9 cellular contexts compared by ENCODE assay signal in genomic region chr13:45850020-45850613, GRCh38. TPM values are rescaled to one million over a fixed set of nuclear protein-coding genes. Genes with fewer than 3 reads are reported as not detected.
DNase-seq lines count a peak whose midpoint lies in the region; ATAC-seq and TF ChIP-seq lines count a peak whose summit lies in the region.
"Had no signal": no experiment of that assay in that cellular context is flagged by ENCODE, and none has a peak within 500 bp of the region (broad histone marks: within the 10 kb centered on the region; RNA-seq: fewer than 3 reads in every experiment).

No MANE protein-coding gene starts in this region.

- WGBS in transverse colon (ENCODE audit: low coverage in 1 of 2), 2 donors: 33 to 52% methylated on average over 6 to 16 of the region's 16 CpGs

- POLR2A ChIA-PET in CD8-positive, alpha-beta memory T cell (lab: Charles Lee): no interaction called here

- in situ Hi-C loops in transverse colon (cut with MboI; ENCODE audit: low pct_ligation_motif_present in 1 of 4, low pct_unique_long_range_greater_than_20kb in 1 of 4, low sequenced_read_pairs in 3 of 4): no loop called here

- TF ChIP-seq RAD21 in neural cell (conservative IDR thresholded peaks at IDR 0.05): no peak

- H3K79me2 ChIP-seq in neural cell (replicated peaks; ENCODE audit: insufficient read depth, low read length): no peaks in the 10 kb centered on the region

- peak overlapping the region in 1 of 8 donors; percentile 25 for H3K27ac Mint-ChIP-seq in CD8-positive, alpha-beta memory T cell
- no peak overlapping the region for H3K27ac Mint-ChIP-seq in dendritic cell treated with granulocyte-macrophage colony-stimulating factor and Interleukin-4, amounts not matched to agents 40 ng/mL and 50 ng/mL, for 4 days

- CTCF ChIA-PET in CD8-positive, alpha-beta memory T cell (lab: Charles Lee): interaction anchor here (0.7 to 1.8 kb wide), 3 partner anchors 8 to 28 kb away, joined by 3 to 5 read pairs (median 3); no protein-coding TSS in a partner anchor

- H3K4me1 Mint-ChIP-seq in CD8-positive, alpha-beta memory T cell: peaks cover 37 to 55% (median 52%) of the 10 kb centered on the region in 3 donors
- peaks cover 46% of the 10 kb centered on the region for H3K4me1 Mint-ChIP-seq in dendritic cell treated with granulocyte-macrophage colony-stimulating factor and Interleukin-4, amounts not matched to agents 40 ng/mL and 50 ng/mL, for 4 days (ENCODE audit: low read depth)

- H3K9me3 Mint-ChIP-seq in CD8-positive, alpha-beta memory T cell: peaks cover 2 to 10% (median 4%) of the 10 kb centered on the region in 5 donors
- H3K9me3 Mint-ChIP-seq in dendritic cell treated with granulocyte-macrophage colony-stimulating factor and Interleukin-4, amounts not matched to agents 40 ng/mL and 50 ng/mL, for 4 days: peaks cover 12% of the 10 kb centered on the region

- H4K20me1 ChIP-seq in neural cell (ENCODE audit: insufficient read depth): no peaks in the 10 kb centered on the region

- H3K27me3 Mint-ChIP-seq in CD8-positive, alpha-beta memory T cell: peaks cover 26 to 33% of the 10 kb centered on the region in 2 donors
- peaks cover 45% of the 10 kb centered on the region for H3K27me3 Mint-ChIP-seq in dendritic cell treated with granulocyte-macrophage colony-stimulating factor and Interleukin-4, amounts not matched to agents 40 ng/mL and 50 ng/mL, for 4 days

- no peaks in the 10 kb centered on the region for H3K36me3 ChIP-seq in CD8-positive, alpha-beta memory T cell (ENCODE audit: insufficient read depth, low read length)
- H3K36me3 ChIP-seq in neural cell (ENCODE audit: insufficient read depth, low read length) (no peaks in the 10 kb centered on the region), transverse colon (no peaks in the 10 kb centered on the region)

- no peaks in the 10 kb centered on the region for H3F3A ChIP-seq in neural cell (ENCODE audit: insufficient read depth, low read length, poor library complexity, severe bottlenecking)

- no peak for ATAC-seq in HG03378 (IDR thresholded peaks at IDR 0.05; ENCODE audit: unreplicated experiment)

- peak overlapping the region; percentile 65 for H3K4me3 ChIP-seq in CD8-positive, alpha-beta memory T cell (ENCODE audit: low read length)
- peak overlapping the region; percentile 76 for H3K4me3 ChIP-seq in neural cell (ENCODE audit: low read length)
- H3K4me3 ChIP-seq in transverse colon: peak overlapping the region in 1 of 4 donors; percentile 26

- no peak for TF ChIP-seq POLR2A in transverse colon (IDR thresholded peaks at IDR 0.05)

- H3K27me3 ChIP-seq in CD8-positive, alpha-beta memory T cell (ENCODE audit: insufficient read depth, low read length, poor library complexity, severe bottlenecking): peaks cover 4% of the 10 kb centered on the region
- H3K27me3 ChIP-seq in neural cell (ENCODE audit: insufficient read depth, low read depth, low read length): no peaks in the 10 kb centered on the region
- peaks cover 62% of the 10 kb centered on the region for H3K27me3 ChIP-seq in transverse colon

- TF ChIP-seq EP300 in neural cell (conservative IDR thresholded peaks at IDR 0.05; ENCODE audit: poor library complexity, severe bottlenecking): no peak
- TF ChIP-seq EP300 in transverse colon (IDR thresholded peaks at IDR 0.05; ENCODE audit: low read depth): no peak

- no peaks in the 10 kb centered on the region for H3K9me2 ChIP-seq in neural cell (ENCODE audit: insufficient read depth, low read length)

- peak overlapping the region; percentile 68 for H3K4me2 ChIP-seq in neural cell (ENCODE audit: low read length)

- H3K9me3 ChIP-seq in CD8-positive, alpha-beta memory T cell (ENCODE audit: low read length): no peaks in the 10 kb centered on the region
- H3K9me3 ChIP-seq in neural cell (ENCODE audit: low read length): no peaks in the 10 kb centered on the region
- H3K9me3 ChIP-seq in transverse colon: peaks cover 0 to 5% of the 10 kb centered on the region in 2 donors

- peaks cover 0 to 4% (median 1%) of the 10 kb centered on the region in 3 donors for H3K36me3 Mint-ChIP-seq in CD8-positive, alpha-beta memory T cell
- no peaks in the 10 kb centered on the region for H3K36me3 Mint-ChIP-seq in dendritic cell treated with granulocyte-macrophage colony-stimulating factor and Interleukin-4, amounts not matched to agents 40 ng/mL and 50 ng/mL, for 4 days (ENCODE audit: low read depth)

- H2AFZ ChIP-seq in neural cell (ENCODE audit: low read depth, low read length): no peak overlapping the region

- H3K9ac ChIP-seq in neural cell (ENCODE audit: low read length): peak overlapping the region; percentile 64

- H3K4me3 Mint-ChIP-seq in CD8-positive, alpha-beta memory T cell: peak overlapping the region in 6 of 7 donors; percentile 25 to 91 (median 84)
- peak overlapping the region; percentile 8 for H3K4me3 Mint-ChIP-seq in dendritic cell treated with granulocyte-macrophage colony-stimulating factor and Interleukin-4, amounts not matched to agents 40 ng/mL and 50 ng/mL, for 4 days

- TF ChIP-seq CTCF in neural cell (IDR thresholded peaks at IDR 0.05; ENCODE audit: poor library complexity, severe bottlenecking) (no peak), transverse colon (IDR thresholded peaks at IDR 0.05) (no peak)

- intact Hi-C loops in dendritic cell treated with granulocyte-macrophage colony-stimulating factor and Interleukin-4, amounts not matched to agents 40 ng/mL and 50 ng/mL, for 4 days (cut with micrococcal nuclease): no loop called here
- intact Hi-C loops in transverse colon (cut with DNase I; ENCODE audit: low total_unique reads): no loop called here

- DNase-seq in NCI-H1417 (lab: John Stamatoyannopoulos, UW) (peak in 2 of 3 experiments; percentile 25 to 51), NCI-H1417 treated with DMSO at 0.1 percent for 48 hours (lab: John Stamatoyannopoulos, UW) (no peak), DMS79 (lab: John Stamatoyannopoulos, UW) (no peak), transverse colon (no peak)
- no peak for DNase-seq in CD8-positive, alpha-beta memory T cell
- DNase-seq: NCI-H2081 treated with DMSO at 0.1 percent for 48 hours had no signal

- no peak overlapping the region for H3K27ac ChIP-seq in CD8-positive, alpha-beta memory T cell (ENCODE audit: low read depth, low read length)
- H3K27ac ChIP-seq in neural cell (ENCODE audit: low read length): no peak overlapping the region
- H3K27ac ChIP-seq in transverse colon: no peak overlapping the region

- peaks cover 47% of the 10 kb centered on the region for H3K4me1 ChIP-seq in CD8-positive, alpha-beta memory T cell (ENCODE audit: insufficient read depth, low read length)
- H3K4me1 ChIP-seq in transverse colon: peaks cover 0 to 21% (median 2%) of the 10 kb centered on the region in 4 donors

TF ChIP-seq in neural cell, 6 proteins besides CTCF, POLR2A, EP300 and RAD21:
- no peak for TF ChIP-seq EZH2 (IDR thresholded peaks at IDR 0.05; ENCODE audit: borderline replicate concordance, insufficient read depth, low read length, poor library complexity, severe bottlenecking)
- no peak for TF ChIP-seq SMC3 (conservative IDR thresholded peaks at IDR 0.05; ENCODE audit: poor library complexity)
- no peak for TF ChIP-seq MXI1 (conservative IDR thresholded peaks at IDR 0.05; ENCODE audit: poor library complexity, severe bottlenecking)
- no peak for TF ChIP-seq REST (IDR thresholded peaks at IDR 0.05; ENCODE audit: borderline replicate concordance)
- no peak for TF ChIP-seq POLR2AphosphoS5 (IDR thresholded peaks at IDR 0.05)
- no peak for TF ChIP-seq TAF1 (IDR thresholded peaks at IDR 0.05; ENCODE audit: low read depth)

RNA-seq across cellular contexts. Expression of gene SIAH3, which starts 1.4 kb away (rescaled TPM):
- under 1 TPM; 0.11 to 0.20 TPM for total RNA-seq in CD8-positive, alpha-beta memory T cell
- not detected for polyA plus RNA-seq in CD8-positive, alpha-beta memory T cell
- 4.0 and 4.9 TPM in 2 replicates for polyA plus RNA-seq in neural cell
- polyA minus RNA-seq in neural cell: 11.4 and 14.6 TPM in 2 replicates
- not detected for total RNA-seq in transverse colon

Comparison
In these comparisons a context has a peak if more than half of its experiments do, and no peak if none do; other contexts are left out.
1. DNase-seq: peak in NCI-H1417 (2 of 3); none in NCI-H1417 treated with DMSO at 0.1 percent for 48 hours (single experiment), CD8-positive, alpha-beta memory T cell (0 of 5), DMS79 (single experiment) and transverse colon (single experiment).